ENCODE assay signal across 8 cellular contexts in the genomic region with DNA sequence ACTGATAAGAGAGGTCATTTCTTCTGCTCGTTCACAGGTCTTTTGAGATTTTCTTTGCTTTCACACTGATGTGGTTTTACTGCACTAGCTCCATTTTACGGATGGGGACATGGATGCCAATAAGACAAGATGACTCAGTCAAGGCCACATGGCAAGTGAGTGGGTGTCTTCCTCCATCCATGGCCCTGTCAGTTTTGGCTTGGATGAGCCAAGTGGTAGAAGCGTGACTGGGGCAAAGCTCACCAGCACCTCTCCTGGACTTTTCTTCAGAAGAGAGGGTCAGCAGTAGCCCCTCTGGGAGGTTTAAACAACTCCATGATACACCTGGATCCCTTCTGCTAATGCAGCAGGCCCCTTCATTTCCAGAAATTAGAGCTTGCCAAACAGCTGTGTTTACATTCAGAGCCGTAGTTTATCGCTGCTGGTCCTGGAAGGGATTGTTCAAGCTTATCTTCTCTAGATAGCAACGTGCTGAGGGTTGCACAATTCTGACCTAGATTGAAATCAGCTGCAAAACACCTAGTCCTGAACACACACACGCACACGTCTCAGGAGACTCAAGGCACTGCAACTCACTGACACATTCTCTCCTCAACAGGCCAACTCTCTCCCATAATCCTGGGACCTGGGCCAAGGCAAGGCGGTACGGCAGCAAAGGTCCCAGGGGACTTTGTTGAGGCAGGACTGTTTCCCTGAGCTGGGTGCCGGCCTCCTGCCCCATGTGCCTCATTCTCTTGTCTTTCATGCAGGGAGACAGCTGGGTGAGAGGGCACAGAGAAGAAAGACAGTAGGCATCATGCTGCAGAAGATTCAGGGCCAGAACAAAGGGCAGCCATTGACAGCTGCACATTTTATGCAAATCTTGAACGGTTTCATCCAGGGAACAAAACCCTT. TPM values are rescaled to one million over a fixed set of nuclear protein-coding genes. Genes with fewer than 3 reads are reported as not detected.
A peak's percentile ranks its signal among the peaks of the same experiment; 100 is the strongest.
DNase-seq lines count a peak whose midpoint lies in the region; ATAC-seq and TF ChIP-seq lines count a peak whose summit lies in the region.

No MANE protein-coding gene starts in this region.

- H3K27ac Mint-ChIP-seq in neural crest cell (ENCODE audit: unreplicated experiment) = peak overlapping the region; percentile 45

- no peak for TF ChIP-seq CTCF in neural crest cell (conservative IDR thresholded peaks at IDR 0.05)

- H3K4me3 Mint-ChIP-seq in neural crest cell = no peak overlapping the region

- peak; percentile 31 for ATAC-seq in HG02678 (IDR thresholded peaks at IDR 0.05; ENCODE audit: unreplicated experiment)
- no peak for ATAC-seq in HG02588 (IDR thresholded peaks at IDR 0.05; ENCODE audit: unreplicated experiment)

- H3K27ac ChIP-seq in cingulate gyrus (ENCODE audit: low read depth, low read length) = peak overlapping the region; percentile 24

- H3K27me3 Mint-ChIP-seq in neural crest cell (ENCODE audit: low read depth) = no peaks in the 10 kb centered on the region

- H3K4me1 Mint-ChIP-seq in neural crest cell = peaks cover 31% of the 10 kb centered on the region

- DNase-seq in DMS 273 treated with DMSO at 0.1 percent for 48 hours (lab: John Stamatoyannopoulos, UW) (peak; percentile 72), NCI-H526 (lab: John Stamatoyannopoulos, UW) (peak; percentile 58 to 81), neural crest cell (ENCODE audit: low read depth, low spot score) (no peak), GDM1 (lab: John Stamatoyannopoulos, UW) (no peak), kidney tubule cell (ENCODE audit: low spot score) (no peak)

- peaks cover 7% of the 10 kb centered on the region for H3K9me3 Mint-ChIP-seq in neural crest cell

- no peaks in the 10 kb centered on the region for H3K36me3 Mint-ChIP-seq in neural crest cell (ENCODE audit: low read depth)

RNA-seq across cellular contexts. Expression of a gene that starts 14.2 kb away (rescaled TPM):
- total RNA-seq in neural crest cell = 37.8 and 41.9 TPM in 2 replicates

Comparison
In these comparisons a context has a peak if more than half of its experiments do, and no peak if none do; other contexts are left out.
1. DNase-seq: peak in DMS 273 treated with DMSO at 0.1 percent for 48 hours (single experiment) and NCI-H526 (2 of 2); none in neural crest cell (single experiment), GDM1 (single experiment) and kidney tubule cell (single experiment).